ENCODE assay signal across 8 cellular contexts in the genomic region with DNA sequence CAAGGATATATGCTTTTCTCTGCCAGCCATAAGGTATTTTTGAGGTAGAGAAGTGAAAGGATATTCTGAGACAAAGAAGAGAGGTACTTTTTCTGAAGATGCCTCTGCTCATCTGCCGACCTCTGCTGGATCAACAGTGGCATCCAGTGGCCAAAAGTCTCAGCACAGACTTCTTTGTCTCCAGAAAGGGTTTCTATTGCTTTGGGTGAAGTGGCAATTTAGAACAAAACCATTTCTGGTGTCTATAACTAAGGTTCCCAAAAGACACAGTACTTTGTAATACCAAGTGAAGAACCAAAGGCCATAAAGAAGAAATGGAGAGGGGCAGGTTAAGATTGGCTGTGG.
DNase-seq lines count a peak whose midpoint lies in the region; ATAC-seq, FAIRE-seq and TF ChIP-seq lines count a peak whose summit lies in the region.

No MANE protein-coding gene starts in this region.

- TF ChIP-seq CTCF in AG04450 (IDR thresholded peaks at IDR 0.05; ENCODE audit: low read depth, low read length) (peak; percentile 74), GM12865 (IDR thresholded peaks at IDR 0.05; ENCODE audit: insufficient read depth, low read depth, low read length, missing control alignments) (peak; percentile 25), PC-3 (conservative IDR thresholded peaks at IDR 0.05; ENCODE audit: low read depth, low read length) (peak; percentile 44; the same call in 1 of the 2 replicates), H1 (IDR thresholded peaks at IDR 0.05; ENCODE audit: control extremely low read depth in 1 of 3, insufficient read depth in 1 of 3, low read depth in 1 of 3, low read length in 3 of 3) (peak; percentile 50 to 75 (median 60))

- no peak overlapping the region for H3K27ac ChIP-seq in AG04450 (ENCODE audit: low read depth, low read length)
- H3K27ac ChIP-seq in PC-3 (ENCODE audit: low read length), result no peak overlapping the region
- H3K27ac ChIP-seq in H1 (ENCODE audit: low read depth, low read length), result no peak overlapping the region

- H2BK120ac ChIP-seq in H1 (replicated peaks; ENCODE audit: low read depth, low read length), result no peak overlapping the region

- H4K91ac ChIP-seq in H1 (replicated peaks; ENCODE audit: insufficient read length, low read length), result no peak overlapping the region

- H4K8ac ChIP-seq in H1 (ENCODE audit: extremely low read depth, insufficient read depth, low read length), result no peak overlapping the region

- no peak overlapping the region for H2AK5ac ChIP-seq in H1 (ENCODE audit: low read depth, low read length)

- no peak overlapping the region for H3K9ac ChIP-seq in PC-3 (ENCODE audit: low read length)
- no peak overlapping the region for H3K9ac ChIP-seq in H1 (replicated peaks in 1 of 4; ENCODE audit: extremely low read depth in 1 of 4, low read depth in 3 of 4, low read length in 3 of 4)

- CTCF ChIA-PET in AG04450 (lab: Charles Lee), result no interaction called here
- CTCF ChIA-PET in PC-3 (lab: Charles Lee), result no interaction called here
- CTCF ChIA-PET in H1 (lab: Charles Lee; ENCODE audit: partially characterized antibody), result no interaction called here

- no peaks in the 10 kb centered on the region for H3K23me2 ChIP-seq in H1 (ENCODE audit: low read depth, low read length)

- H3K27me3 ChIP-seq in AG04450 (ENCODE audit: control insufficient read depth, insufficient read depth, low read length), result no peaks in the 10 kb centered on the region
- no peaks in the 10 kb centered on the region for H3K27me3 ChIP-seq in PC-3 (ENCODE audit: low read length)
- H3K27me3 ChIP-seq in H1 (replicated peaks in 1 of 4; ENCODE audit: control insufficient read depth in 3 of 4, extremely low read depth in 1 of 4, insufficient read depth in 3 of 4, low read length in 3 of 4), result no peaks in the 10 kb centered on the region

- H3K18ac ChIP-seq in H1 (ENCODE audit: extremely low read depth, low read length), result no peak overlapping the region

- ATAC-seq in PC-3 (no peak), HG02642 (IDR thresholded peaks at IDR 0.05; ENCODE audit: poor library complexity, unreplicated experiment) (no peak), HG02852 (IDR thresholded peaks at IDR 0.05; ENCODE audit: unreplicated experiment) (no peak)

- DNase-seq in AG04450 (ENCODE audit: low read depth, low spot score), result peak; percentile 16
- DNase-seq in GM12865 (ENCODE audit: low read depth), result peak; percentile 12
- DNase-seq in PC-3, result peak; percentile 4
- no peak for DNase-seq in H1 (ENCODE audit: low read depth in 1 of 2, low spot score in 2 of 2)
- peak; percentile 53 for DNase-seq in pons (ENCODE audit: low spot score)
- no peak for DNase-seq in foreskin melanocyte

- H3K79me1 ChIP-seq in H1 (ENCODE audit: low read depth, low read length), result no peaks in the 10 kb centered on the region

- no peak overlapping the region for H2BK12ac ChIP-seq in H1 (ENCODE audit: low read depth, low read length)

- H3K4me3 ChIP-seq in AG04450 (ENCODE audit: low read depth, low read length) (no peak overlapping the region), GM12865 (ENCODE audit: low read depth, low read length) (no peak overlapping the region), PC-3 (ENCODE audit: low read length) (no peak overlapping the region), H1 (ENCODE audit: extremely low read depth in 1 of 4, insufficient read depth in 2 of 4, low read depth in 3 of 4, low read length in 4 of 4) (no peak overlapping the region; a peak in 1 of 8 replicates)

- no peak for TF ChIP-seq POLR2A in H1 (IDR thresholded peaks at IDR 0.05; ENCODE audit: control extremely low read depth in 1 of 2, low read depth in 2 of 2, low read length in 2 of 2)

- H4K5ac ChIP-seq in H1 (ENCODE audit: insufficient read length, low read depth, low read length), result no peak overlapping the region

- H2BK15ac ChIP-seq in H1 (ENCODE audit: low read length), result no peak overlapping the region

- no peak overlapping the region for H2BK5ac ChIP-seq in H1 (ENCODE audit: low read depth, low read length)

- WGBS in H1 (ENCODE audit: extremely low coverage in 1 of 2, insufficient coverage in 1 of 2, insufficient read length in 1 of 2, insufficient replicate concordance in 2 of 2, low coverage in 1 of 2, low lambda C conversion rate in 2 of 2, missing lambda C conversion rate in 1 of 2), 2 experiments, result 69% methylated on average over 1 of the region's 1 CpG; no CpG with 5 or more reads in 1 of the 2 experiments

- H3K4me2 ChIP-seq in PC-3 (ENCODE audit: low read length), result no peak overlapping the region
- peak overlapping the region in 1 of 2 experiments; percentile 39; a peak in 2 of 4 replicates for H3K4me2 ChIP-seq in H1 (ENCODE audit: insufficient read depth in 1 of 2, low read depth in 2 of 2, low read length in 2 of 2)

- no peaks in the 10 kb centered on the region for H3K4me1 ChIP-seq in PC-3 (ENCODE audit: insufficient read depth, low read length)
- H3K4me1 ChIP-seq in H1 (replicated peaks in 1 of 4; ENCODE audit: control insufficient read depth in 3 of 4, insufficient read depth in 4 of 4, low read length in 3 of 4), result peaks cover 4 to 17% (median 15%) of the 10 kb centered on the region in 4 experiments; a peak in 6 of 7 replicates

- H3K79me2 ChIP-seq in PC-3 (ENCODE audit: low read length), result no peaks in the 10 kb centered on the region
- H3K79me2 ChIP-seq in H1 (ENCODE audit: control insufficient read depth in 1 of 2, insufficient read depth in 2 of 2, low read length in 2 of 2), result no peaks in the 10 kb centered on the region

- TF ChIP-seq EP300 in H1 (IDR thresholded peaks at IDR 0.05; ENCODE audit: borderline replicate concordance in 1 of 2, low read depth in 2 of 2, low read length in 2 of 2), result no peak

- H3K56ac ChIP-seq in H1 (replicated peaks; ENCODE audit: insufficient read length, low read depth, low read length), result no peak overlapping the region

- TF ChIP-seq RAD21 in H1 (IDR thresholded peaks at IDR 0.05 in 1 of 2, conservative IDR thresholded peaks at IDR 0.05 in 1 of 2; ENCODE audit: low read depth in 2 of 2, low read length in 2 of 2), result peak; percentile 83 to 86

- H4K20me1 ChIP-seq in PC-3 (ENCODE audit: low read length) (no peaks in the 10 kb centered on the region), H1 (replicated peaks in 1 of 2; ENCODE audit: control insufficient read depth in 1 of 2, insufficient read depth in 2 of 2, low read length in 2 of 2) (no peaks in the 10 kb centered on the region)

- H3K9me3 ChIP-seq in AG04450 (ENCODE audit: control insufficient read depth, insufficient read depth, low read length), result no peaks in the 10 kb centered on the region
- H3K9me3 ChIP-seq in PC-3 (ENCODE audit: low read length), result no peaks in the 10 kb centered on the region
- H3K9me3 ChIP-seq in H1 (ENCODE audit: insufficient read depth in 2 of 2, low read depth in 1 of 2, low read length in 1 of 2), result no peaks in the 10 kb centered on the region

- BruUV-seq in PC-3 (replicated peaks; lab: Mats Ljungman, UMichigan), result no TSS peak

- no peaks in the 10 kb centered on the region for H3K9me2 ChIP-seq in PC-3 (replicated peaks; ENCODE audit: low read length)

- H3K14ac ChIP-seq in H1 (ENCODE audit: insufficient read length), result no peak overlapping the region

- POLR2A ChIA-PET in AG04450 (lab: Yijun Ruan, JAX), result no interaction called here
- POLR2A ChIA-PET in PC-3 (lab: Charles Lee; ENCODE audit: unreplicated experiment), result no interaction called here
- POLR2A ChIA-PET in H1 (lab: Charles Lee; ENCODE audit: partially characterized antibody), result no interaction called here

- FAIRE-seq in H1 (lab: Jason Lieb, UNC), result no peak

- H3K23ac ChIP-seq in H1 (ENCODE audit: insufficient read length), result no peak overlapping the region

- no peak overlapping the region for H2BK20ac ChIP-seq in H1 (ENCODE audit: low read length)

- no peaks in the 10 kb centered on the region for H3F3A ChIP-seq in PC-3 (ENCODE audit: low read length, unreplicated experiment)

- H2AFZ ChIP-seq in PC-3 (ENCODE audit: low read length) (no peak overlapping the region), H1 (ENCODE audit: low read length) (no peak overlapping the region)

- H3K36me3 ChIP-seq in PC-3 (ENCODE audit: low read depth, low read length) (peaks cover 28% of the 10 kb centered on the region), H1 (ENCODE audit: control insufficient read depth in 2 of 4, insufficient read depth in 4 of 4, low read length in 3 of 4) (peaks cover 2 to 35% (median 7%) of the 10 kb centered on the region in 4 experiments; a peak in 5 of 8 replicates)

- intact Hi-C loops in PC-3 (cut with micrococcal nuclease), result loop anchor here (10.0 kb wide), 1 partner anchor 46 kb away; no protein-coding TSS in a partner anchor

- no peak overlapping the region for H3K4ac ChIP-seq in H1 (replicated peaks; ENCODE audit: insufficient read length, low read depth, low read length)

TF ChIP-seq in H1, 55 proteins besides CTCF, POLR2A, EP300 and RAD21 (continues in another document):
- TF ChIP-seq RNF2 (IDR thresholded peaks at IDR 0.05; ENCODE audit: borderline replicate concordance, low read depth, low read length, missing control alignments, poor library complexity, severe bottlenecking) (no peak), SP1 (IDR thresholded peaks at IDR 0.05; ENCODE audit: low read depth, low read length) (no peak), MAX (IDR thresholded peaks at IDR 0.05) (no peak), GTF2F1 (IDR thresholded peaks at IDR 0.05; ENCODE audit: borderline replicate concordance, low read depth, low read length) (no peak), CBX8 (IDR thresholded peaks at IDR 0.05; ENCODE audit: borderline replicate concordance, low read depth, low read length) (no peak), SUZ12 (IDR thresholded peaks at IDR 0.05; ENCODE audit: low read length) (no peak), JUN (IDR thresholded peaks at IDR 0.05; ENCODE audit: low read depth, low read length) (no peak), ASH2L (IDR thresholded peaks at IDR 0.05; ENCODE audit: low read length) (no peak), SAP30 (IDR thresholded peaks at IDR 0.05; ENCODE audit: insufficient read depth, insufficient replicate concordance, low read length) (no peak), ATF3 (IDR thresholded peaks at IDR 0.05; ENCODE audit: insufficient read depth, low read depth, low read length) (no peak), MAFK (IDR thresholded peaks at IDR 0.05; ENCODE audit: low read depth, low read length) (no peak), SP2 (IDR thresholded peaks at IDR 0.05; ENCODE audit: low read length) (no peak), CHD1 (IDR thresholded peaks at IDR 0.05; ENCODE audit: low read depth, low read length) (no peak), KDM1A (IDR thresholded peaks at IDR 0.05; ENCODE audit: borderline replicate concordance, low read length) (no peak), RXRA (IDR thresholded peaks at IDR 0.05; ENCODE audit: insufficient read depth, low read depth, low read length) (no peak)

Comparison
In these comparisons a context has a peak if more than half of its experiments do, and no peak if none do; other contexts are left out.
1. DNase-seq: peak in AG04450 (single experiment), GM12865 (single experiment), PC-3 (single experiment) and pons (single experiment); none in H1 (0 of 2) and foreskin melanocyte (single experiment).
2. Peak in every context shown above with its lines, with median percentiles within 50 percentile points of each other: CTCF ChIP-seq.